In genomic region chrX:29241831-29242230, GRCh38 we compare ENCODE assay signal across 23 cellular contexts.
"Had no signal": no experiment of that assay in that cellular context is flagged by ENCODE, and none has a peak within 500 bp of the region (broad histone marks: within the 10 kb centered on the region; RNA-seq: fewer than 3 reads in every experiment).

No MANE protein-coding gene starts in this region.

- H3K9me3 ChIP-seq: Peyer's patch, SJCRH30, SK-N-SH had no signal

- DNase-seq: activated CD4-positive, alpha-beta T cell treated with anti-CD3 and anti-CD28 coated beads for 48 hours; activated CD4-positive, alpha-beta T cell treated with anti-CD3 and anti-CD28 coated beads, Interleukin-2, amount 50 U/mL, for 4 hours; activated CD4-positive, CD25-positive, alpha-beta regulatory T cell treated with anti-CD3 and anti-CD28 coated beads, Interleukin-2, amount 50 U/mL, for 72 hours; activated CD8-positive, alpha-beta memory T cell treated with anti-CD3 and anti-CD28 coated beads, Interleukin-2, amount 50 U/mL, for 48 hours; activated CD8-positive, alpha-beta T cell treated with anti-CD3 and anti-CD28 coated beads, Interleukin-2, amount 10 ng/mL, durations not matched to agents 7 days and 5 days; activated T-cell treated with anti-CD3 and anti-CD28 coated beads, Interleukin-2, amount 50 U/mL, for 1 hour; anterior cingulate cortex; central memory CD4-positive, alpha-beta T cell; Karpas-422; NCI-H1105 treated with DMSO at 0.1 percent for 48 hours; NCI-H1436 treated with DMSO at 0.1 percent for 48 hours; NCI-H187; NCI-H2081; NCI-H446; NCI-H524; Peyer's patch; Right ventricle myocardium superior; SJCRH30; SK-N-SH; T-helper 1 cell had no signal

- H3K4me1 ChIP-seq: Peyer's patch, SJCRH30 had no signal

- H3K27ac ChIP-seq: Peyer's patch, RWPE1, SJCRH30 had no signal

- H3K36me3 ChIP-seq: Peyer's patch, SJCRH30 had no signal

- H3K27me3 ChIP-seq: Peyer's patch, SJCRH30 had no signal

- ATAC-seq: activated CD8-positive, alpha-beta T cell treated with anti-CD3 and anti-CD28 coated beads, Interleukin-2, amount 10 ng/mL, durations not matched to agents 7 days and 5 days; K562; WTC11 had no signal

- H3K4me3 ChIP-seq: K562, Peyer's patch, SJCRH30 had no signal

- H3K9ac ChIP-seq: SK-N-SH had no signal
